ENCODE assay signal across 29 cellular contexts in the genomic region with DNA sequence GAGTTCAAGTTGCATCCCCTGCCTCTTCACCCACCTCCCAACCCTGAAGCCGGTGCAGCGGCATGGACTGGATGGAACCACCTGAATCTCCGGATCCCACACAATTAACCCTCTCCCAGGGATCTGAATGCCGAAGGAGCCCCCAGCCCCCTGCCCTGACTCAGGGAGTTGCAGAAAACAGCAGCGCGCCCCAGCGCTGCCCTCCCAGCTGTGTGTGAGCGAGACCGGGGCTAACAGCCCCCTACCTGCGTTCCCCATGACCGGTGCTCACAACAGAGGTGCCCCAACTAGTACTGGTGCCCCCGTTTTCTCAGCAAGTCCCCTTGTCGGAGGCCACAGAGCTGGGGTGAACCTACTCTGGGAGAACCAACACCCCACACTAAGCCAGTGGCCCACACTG.
"Had no signal": no experiment of that assay in that cellular context is flagged by ENCODE, and none has a peak within 500 bp of the region (broad histone marks: within the 10 kb centered on the region; RNA-seq: fewer than 3 reads in every experiment).

No MANE protein-coding gene starts in this region.

- H3K4me1 ChIP-seq: breast epithelium had no signal

- H3K36me3 ChIP-seq: breast epithelium had no signal

- H3K9me3 Mint-ChIP-seq: activated B cell treated with CpG ODN at 0.5 μM for 24 hours; activated CD4-positive, alpha-beta memory T cell treated with anti-CD3 and anti-CD28 coated beads, Interleukin-2, amount 10 ng/mL, durations not matched to agents 7 days and 5 days; activated naive CD4-positive, alpha-beta T cell treated with anti-CD3 and anti-CD28 coated beads, Interleukin-2, amount 10 ng/mL, durations not matched to agents 7 days and 5 days; activated naive CD8-positive, alpha-beta T cell treated with anti-CD3 and anti-CD28 coated beads, Interleukin-2, amount 50 U/mL, for 24 hours had no signal

- H3K4me2 ChIP-seq: PC-9 had no signal

- DNase-seq: activated B cell treated with CpG ODN at 0.5 μM for 24 hours; activated CD4-positive, alpha-beta memory T cell treated with anti-CD3 and anti-CD28 coated beads, Interleukin-2, amount 10 ng/mL, durations not matched to agents 7 days and 5 days; activated CD4-positive, alpha-beta T cell treated with anti-CD3 and anti-CD28 coated beads for 4 hours; activated CD4-positive, CD25-positive, alpha-beta regulatory T cell treated with anti-CD3 and anti-CD28 coated beads, Interleukin-2, amount 50 U/mL, for 72 hours; activated CD8-positive, alpha-beta memory T cell treated with anti-CD3 and anti-CD28 coated beads for 24 hours; activated CD8-positive, alpha-beta memory T cell treated with anti-CD3 and anti-CD28 coated beads, Interleukin-2, amount 10 ng/mL, durations not matched to agents 7 days and 5 days; activated CD8-positive, alpha-beta memory T cell treated with anti-CD3 and anti-CD28 coated beads, Interleukin-2, amount 50 U/mL, for 48 hours; activated effector memory CD4-positive, alpha-beta T cell treated with Interleukin-2 at 50 U/mL for 16 hours; activated naive CD4-positive, alpha-beta T cell treated with anti-CD3 and anti-CD28 coated beads, Interleukin-2, amount 10 ng/mL, durations not matched to agents 7 days and 5 days; activated naive CD8-positive, alpha-beta T cell treated with anti-CD3 and anti-CD28 coated beads, Interleukin-2, amount 50 U/mL, for 24 hours; activated T-cell treated with anti-CD3 and anti-CD28 coated beads, Interleukin-2, amount 50 U/mL, for 48 hours; anterior cingulate cortex; Karpas-422; KBM-7; NCI-H1105; NCI-H1417 treated with DMSO at 0.1 percent for 48 hours; NCI-H2029; NCI-H345; NCI-H524 treated with DMSO at 0.1 percent for 48 hours; NCI-H748 treated with DMSO at 0.1 percent for 48 hours; PC-9; SW 1271; T-helper 1 cell; T-helper 2 cell; T-helper 9 cell had no signal

- H3K4me3 ChIP-seq: breast epithelium, PC-9 had no signal

- ATAC-seq: activated CD8-positive, alpha-beta memory T cell treated with anti-CD3 and anti-CD28 coated beads, Interleukin-2, amount 10 ng/mL, durations not matched to agents 7 days and 5 days; activated naive CD8-positive, alpha-beta T cell treated with anti-CD3 and anti-CD28 coated beads, Interleukin-2, amount 50 U/mL, for 24 hours had no signal

- H3K36me3 Mint-ChIP-seq: activated CD8-positive, alpha-beta memory T cell treated with anti-CD3 and anti-CD28 coated beads, Interleukin-2, amount 10 ng/mL, durations not matched to agents 7 days and 5 days; activated naive CD4-positive, alpha-beta T cell treated with anti-CD3 and anti-CD28 coated beads, Interleukin-2, amount 10 ng/mL, durations not matched to agents 7 days and 5 days; activated naive CD8-positive, alpha-beta T cell had no signal

- H3K4me1 Mint-ChIP-seq: activated B cell treated with CpG ODN at 0.5 μM for 24 hours; activated CD4-positive, alpha-beta memory T cell treated with anti-CD3 and anti-CD28 coated beads, Interleukin-2, amount 10 ng/mL, durations not matched to agents 7 days and 5 days; activated CD8-positive, alpha-beta memory T cell treated with anti-CD3 and anti-CD28 coated beads, Interleukin-2, amount 10 ng/mL, durations not matched to agents 7 days and 5 days; activated naive CD4-positive, alpha-beta T cell treated with anti-CD3 and anti-CD28 coated beads, Interleukin-2, amount 10 ng/mL, durations not matched to agents 7 days and 5 days; activated naive CD8-positive, alpha-beta T cell treated with anti-CD3 and anti-CD28 coated beads, Interleukin-2, amount 50 U/mL, for 24 hours had no signal

- H3K4me3 Mint-ChIP-seq: activated B cell treated with CpG ODN at 0.5 μM for 24 hours; activated CD4-positive, alpha-beta memory T cell treated with anti-CD3 and anti-CD28 coated beads, Interleukin-2, amount 10 ng/mL, durations not matched to agents 7 days and 5 days; activated CD8-positive, alpha-beta memory T cell treated with anti-CD3 and anti-CD28 coated beads, Interleukin-2, amount 10 ng/mL, durations not matched to agents 7 days and 5 days; activated naive CD4-positive, alpha-beta T cell treated with anti-CD3 and anti-CD28 coated beads, Interleukin-2, amount 10 ng/mL, durations not matched to agents 7 days and 5 days; activated naive CD8-positive, alpha-beta T cell; activated naive CD8-positive, alpha-beta T cell treated with anti-CD3 and anti-CD28 coated beads, Interleukin-2, amount 50 U/mL, for 24 hours had no signal

- H3K27me3 Mint-ChIP-seq: activated B cell treated with CpG ODN at 0.5 μM for 24 hours; activated CD4-positive, alpha-beta memory T cell treated with anti-CD3 and anti-CD28 coated beads, Interleukin-2, amount 10 ng/mL, durations not matched to agents 7 days and 5 days; activated CD8-positive, alpha-beta memory T cell treated with anti-CD3 and anti-CD28 coated beads, Interleukin-2, amount 10 ng/mL, durations not matched to agents 7 days and 5 days; activated naive CD4-positive, alpha-beta T cell treated with anti-CD3 and anti-CD28 coated beads, Interleukin-2, amount 10 ng/mL, durations not matched to agents 7 days and 5 days; activated naive CD8-positive, alpha-beta T cell; activated naive CD8-positive, alpha-beta T cell treated with anti-CD3 and anti-CD28 coated beads, Interleukin-2, amount 50 U/mL, for 24 hours had no signal

- H3K27me3 ChIP-seq: breast epithelium had no signal

- H3K9me3 ChIP-seq: breast epithelium had no signal

- H3K27ac Mint-ChIP-seq: activated B cell treated with CpG ODN at 0.5 μM for 24 hours; activated CD4-positive, alpha-beta memory T cell treated with anti-CD3 and anti-CD28 coated beads, Interleukin-2, amount 10 ng/mL, durations not matched to agents 7 days and 5 days; activated CD8-positive, alpha-beta memory T cell treated with anti-CD3 and anti-CD28 coated beads, Interleukin-2, amount 10 ng/mL, durations not matched to agents 7 days and 5 days; activated naive CD4-positive, alpha-beta T cell treated with anti-CD3 and anti-CD28 coated beads, Interleukin-2, amount 10 ng/mL, durations not matched to agents 7 days and 5 days; activated naive CD8-positive, alpha-beta T cell; activated naive CD8-positive, alpha-beta T cell treated with anti-CD3 and anti-CD28 coated beads, Interleukin-2, amount 50 U/mL, for 24 hours had no signal

- H3K27ac ChIP-seq: breast epithelium, PC-9, RWPE1, VCaP had no signal
